33 cellular contexts compared by ENCODE assay signal in the genomic region with DNA sequence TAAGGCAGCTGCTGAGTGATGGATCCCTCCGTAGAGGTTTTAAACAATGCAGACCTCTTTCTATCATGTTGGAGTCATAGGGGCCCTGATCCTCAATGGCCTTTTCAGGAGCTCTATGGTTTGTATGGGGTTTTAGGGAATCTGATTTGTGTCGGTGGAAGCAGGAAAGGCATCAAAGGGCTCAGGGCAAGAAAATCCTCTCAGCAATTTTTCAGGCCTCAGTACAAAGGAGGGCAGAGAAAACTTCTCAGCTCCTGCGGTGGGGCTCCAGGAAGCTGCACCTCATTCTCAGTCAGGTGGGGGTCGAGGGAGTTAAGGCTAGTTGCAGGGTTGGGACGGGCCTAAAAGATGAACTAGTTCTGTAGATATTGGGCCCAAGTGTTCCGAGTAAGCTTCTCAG. TPM values are rescaled to one million over a fixed set of nuclear protein-coding genes. Genes with fewer than 3 reads are reported as not detected.
"Had no signal": no experiment of that assay in that cellular context is flagged by ENCODE, and none has a peak within 500 bp of the region (broad histone marks: within the 10 kb centered on the region; RNA-seq: fewer than 3 reads in every experiment).

No MANE protein-coding gene starts in this region.

- ATAC-seq: stimulated activated effector memory CD8-positive, alpha-beta T cell treated with anti-CD3 and anti-CD28 coated beads, Interleukin-12 subunit alpha, Interleukin-12 subunit beta, amount 100 ng/mL, for 72 hours; stimulated activated memory B cell treated with anti-CD40 and anti-IgM and Interleukin-4, amounts not matched to agents 10 μg/mL and 1 μg/mL and 100 μg/mL, for 72 hours; stimulated activated naive B cell treated with anti-CD40 and anti-IgM and Interleukin-4, amounts not matched to agents 10 μg/mL and 1 μg/mL and 100 μg/mL, for 72 hours; stimulated activated naive CD8-positive, alpha-beta T cell treated with anti-CD3 and anti-CD28 coated beads, Interleukin-15, amount 100 ng/mL, for 72 hours; stimulated activated naive CD8-positive, alpha-beta T cell treated with anti-CD3 and anti-CD28 coated beads, Interleukin-15, Interleukin-2, amounts not matched to agents 100 U/mL and 50 U/mL, for 24 hours; upper lobe of right lung had no signal

- H3K4me3 Mint-ChIP-seq: stimulated activated effector memory CD8-positive, alpha-beta T cell treated with anti-CD3 and anti-CD28 coated beads, Interleukin-12 subunit alpha, Interleukin-12 subunit beta, amount 100 ng/mL, for 72 hours; stimulated activated memory B cell treated with anti-CD40 and anti-IgM and Interleukin-4, amounts not matched to agents 10 μg/mL and 1 μg/mL and 100 μg/mL, for 72 hours; stimulated activated naive B cell treated with anti-CD40 and anti-IgM and Interleukin-4, amounts not matched to agents 10 μg/mL and 1 μg/mL and 100 μg/mL, for 72 hours; stimulated activated naive CD8-positive, alpha-beta T cell treated with anti-CD3 and anti-CD28 coated beads, Interleukin-15, amount 100 ng/mL, for 72 hours; stimulated activated naive CD8-positive, alpha-beta T cell treated with anti-CD3 and anti-CD28 coated beads, Interleukin-15, Interleukin-2, amounts not matched to agents 100 ng/mL and 50 ng/mL, for 24 hours; type B pancreatic cell had no signal

- H3K27ac ChIP-seq: stomach, suprapubic skin, testis, thoracic aorta, thyroid gland, tibial artery, tibial nerve, transverse colon, upper lobe of left lung, upper lobe of right lung, uterus, vagina had no signal

- H3K27ac Mint-ChIP-seq: stimulated activated effector memory CD8-positive, alpha-beta T cell treated with anti-CD3 and anti-CD28 coated beads, Interleukin-12 subunit alpha, Interleukin-12 subunit beta, amount 100 ng/mL, for 72 hours; stimulated activated memory B cell treated with anti-CD40 and anti-IgM and Interleukin-4, amounts not matched to agents 10 μg/mL and 1 μg/mL and 100 μg/mL, for 72 hours; stimulated activated naive B cell treated with anti-CD40 and anti-IgM and Interleukin-4, amounts not matched to agents 10 μg/mL and 1 μg/mL and 100 μg/mL, for 72 hours; stimulated activated naive CD8-positive, alpha-beta T cell treated with anti-CD3 and anti-CD28 coated beads, Interleukin-15, amount 100 ng/mL, for 72 hours; stimulated activated naive CD8-positive, alpha-beta T cell treated with anti-CD3 and anti-CD28 coated beads, Interleukin-15, Interleukin-2, amounts not matched to agents 100 ng/mL and 50 ng/mL, for 24 hours; type B pancreatic cell had no signal

- H3K27me3 Mint-ChIP-seq: stimulated activated memory B cell treated with anti-CD40 and anti-IgM and Interleukin-4, amounts not matched to agents 10 μg/mL and 1 μg/mL and 100 μg/mL, for 72 hours; stimulated activated naive B cell treated with anti-CD40 and anti-IgM and Interleukin-4, amounts not matched to agents 10 μg/mL and 1 μg/mL and 100 μg/mL, for 72 hours; stimulated activated naive CD8-positive, alpha-beta T cell treated with anti-CD3 and anti-CD28 coated beads, Interleukin-15, amount 100 ng/mL, for 72 hours; stimulated activated naive CD8-positive, alpha-beta T cell treated with anti-CD3 and anti-CD28 coated beads, Interleukin-15, Interleukin-2, amounts not matched to agents 100 ng/mL and 50 ng/mL, for 24 hours; type B pancreatic cell had no signal

- H3K36me3 Mint-ChIP-seq: stimulated activated effector memory CD8-positive, alpha-beta T cell treated with anti-CD3 and anti-CD28 coated beads, Interleukin-12 subunit alpha, Interleukin-12 subunit beta, amount 100 ng/mL, for 72 hours; stimulated activated memory B cell treated with anti-CD40 and anti-IgM and Interleukin-4, amounts not matched to agents 10 μg/mL and 1 μg/mL and 100 μg/mL, for 72 hours; stimulated activated naive B cell treated with anti-CD40 and anti-IgM and Interleukin-4, amounts not matched to agents 10 μg/mL and 1 μg/mL and 100 μg/mL, for 72 hours; type B pancreatic cell had no signal

- H3K4me1 ChIP-seq: stomach, suprapubic skin, testis, thyroid gland, tibial artery, tibial nerve, transverse colon, upper lobe of left lung, upper lobe of right lung, uterus, vagina had no signal

- H3K4me3 ChIP-seq: stomach, suprapubic skin, testis, thoracic aorta, thyroid gland, tibial artery, tibial nerve, transverse colon, upper lobe of left lung, upper lobe of right lung, uterus, vagina had no signal

- H3K4me1 Mint-ChIP-seq: stimulated activated effector memory CD8-positive, alpha-beta T cell treated with anti-CD3 and anti-CD28 coated beads, Interleukin-12 subunit alpha, Interleukin-12 subunit beta, amount 100 ng/mL, for 72 hours; stimulated activated memory B cell treated with anti-CD40 and anti-IgM and Interleukin-4, amounts not matched to agents 10 μg/mL and 1 μg/mL and 100 μg/mL, for 72 hours; stimulated activated naive B cell treated with anti-CD40 and anti-IgM and Interleukin-4, amounts not matched to agents 10 μg/mL and 1 μg/mL and 100 μg/mL, for 72 hours; stimulated activated naive CD8-positive, alpha-beta T cell treated with anti-CD3 and anti-CD28 coated beads, Interleukin-15, amount 100 ng/mL, for 72 hours had no signal

- H3K9me3 Mint-ChIP-seq: stimulated activated effector memory CD8-positive, alpha-beta T cell treated with anti-CD3 and anti-CD28 coated beads, Interleukin-12 subunit alpha, Interleukin-12 subunit beta, amount 100 ng/mL, for 72 hours; stimulated activated memory B cell treated with anti-CD40 and anti-IgM and Interleukin-4, amounts not matched to agents 10 μg/mL and 1 μg/mL and 100 μg/mL, for 72 hours; stimulated activated naive B cell treated with anti-CD40 and anti-IgM and Interleukin-4, amounts not matched to agents 10 μg/mL and 1 μg/mL and 100 μg/mL, for 72 hours; stimulated activated naive CD8-positive, alpha-beta T cell treated with anti-CD3 and anti-CD28 coated beads, Interleukin-15, amount 100 ng/mL, for 72 hours; stimulated activated naive CD8-positive, alpha-beta T cell treated with anti-CD3 and anti-CD28 coated beads, Interleukin-15, Interleukin-2, amounts not matched to agents 100 ng/mL and 50 ng/mL, for 24 hours; type B pancreatic cell had no signal

- H3K27me3 ChIP-seq: stomach, suprapubic skin, testis, thyroid gland, tibial artery, tibial nerve, transverse colon, upper lobe of left lung, upper lobe of right lung, uterus, vagina had no signal

- H3K36me3 ChIP-seq: stomach, suprapubic skin, thoracic aorta, thyroid gland, tibial artery, tibial nerve, transverse colon, upper lobe of left lung, upper lobe of right lung, uterus, vagina had no signal

- H3K9me3 ChIP-seq: stomach, suprapubic skin, testis, thoracic aorta, thyroid gland, tibial artery, tibial nerve, transverse colon, upper lobe of left lung, upper lobe of right lung, uterus, vagina had no signal

- DNase-seq: stimulated activated CD4-positive, alpha-beta T cell treated with anti-CD3 and anti-CD28 coated beads, Interleukin-2, amount 100 ng/mL, for 48 hours; stimulated activated CD4-positive, alpha-beta T cell treated with anti-CD3 and anti-CD28 coated beads, Interleukin-4, amount 100 ng/mL, for 1 hour; stimulated activated CD4-positive, alpha-beta T cell treated with anti-CD3 and anti-CD28 coated beads, Interleukin-4, amount 100 ng/mL, for 24 hours; stimulated activated CD4-positive, alpha-beta T cell treated with anti-CD3 and anti-CD28 coated beads, Interleukin-4, amount 100 ng/mL, for 4 hours; stimulated activated CD8-positive, alpha-beta memory T cell treated with anti-CD3 and anti-CD28 coated beads, Interleukin-4, amount 100 ng/mL, for 48 hours; stimulated activated naive B cell treated with anti-CD40 and anti-IgM and Interleukin-4, amounts not matched to agents 10 μg/mL and 1 μg/mL and 100 μg/mL, for 72 hours; stimulated activated naive CD4-positive, alpha-beta T cell; stimulated activated naive CD4-positive, alpha-beta T cell treated with Interleukin-2 at 50 U/mL for 16 hours; stimulated activated naive CD8-positive, alpha-beta T cell treated with anti-CD3 and anti-CD28 coated beads, Interleukin-15, amount 100 ng/mL, for 72 hours; stimulated activated naive CD8-positive, alpha-beta T cell treated with anti-CD3 and anti-CD28 coated beads, Interleukin-15, Interleukin-2, amounts not matched to agents 100 U/mL and 50 U/mL, for 24 hours; stomach; substantia nigra; testis; thyroid gland; tibial artery; transverse colon; trophoblast cell; upper lobe of left lung; upper lobe of right lung; uterus had no signal

RNA-seq across cellular contexts. Expression of gene GLRA1, which starts 35.0 kb away (rescaled TPM):
- total RNA-seq: stomach, subcutaneous adipose tissue, suprapubic skin, temporal lobe, testis, thoracic aorta, thyroid gland, tibial nerve, transverse colon, upper lobe of left lung, upper lobe of right lung, ureter, urinary bladder, uterus, vagina had no signal
- polyA plus RNA-seq: stomach, thymus, urinary bladder had no signal
